25 cellular contexts compared by ENCODE assay signal in the genomic region with DNA sequence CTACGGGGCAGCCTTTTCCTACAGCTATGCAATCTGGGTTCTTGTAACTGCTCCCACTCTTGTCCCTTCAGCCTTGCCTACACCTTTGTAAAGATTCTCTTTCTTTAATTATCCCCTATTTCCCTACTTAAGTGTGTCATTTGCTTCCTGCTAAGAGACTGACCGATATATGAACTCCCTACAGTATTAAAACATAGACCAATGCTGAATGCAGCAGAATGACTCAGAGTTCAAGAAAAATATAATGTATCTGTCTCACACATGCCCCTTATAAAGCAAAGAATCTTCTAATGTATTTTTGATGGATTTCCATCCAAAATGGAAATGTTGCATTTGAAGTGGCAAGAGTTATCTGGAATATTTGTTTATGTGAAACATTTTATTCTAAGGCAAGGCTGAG.
"Had no signal": no experiment of that assay in that cellular context is flagged by ENCODE, and none has a peak within 500 bp of the region (broad histone marks: within the 10 kb centered on the region; RNA-seq: fewer than 3 reads in every experiment).

No MANE protein-coding gene starts in this region.

- H3K27ac Mint-ChIP-seq: activated naive CD4-positive, alpha-beta T cell treated with anti-CD3 and anti-CD28 coated beads, Interleukin-2, amount 10 ng/mL, durations not matched to agents 7 days and 5 days; activated T-cell treated with anti-CD3 and anti-CD28 coated beads, Interleukin-2, amount 50 U/mL, for 72 hours; brain; nephron progenitor cell; WTC11 had no signal

- H3K4me1 Mint-ChIP-seq: activated naive CD4-positive, alpha-beta T cell treated with anti-CD3 and anti-CD28 coated beads, Interleukin-2, amount 10 ng/mL, durations not matched to agents 7 days and 5 days; brain; WTC11 had no signal

- ATAC-seq: activated T-cell treated with anti-CD3 and anti-CD28 coated beads, Interleukin-2, amount 50 U/mL, for 72 hours; esophagus mucosa; gastrocnemius medialis; left cardiac atrium; stimulated activated naive CD8-positive, alpha-beta T cell treated with anti-CD3 and anti-CD28 coated beads, Interleukin-15, Interleukin-2, amounts not matched to agents 100 U/mL and 50 U/mL, for 24 hours; upper lobe of right lung; WTC11 had no signal

- H3K9me3 ChIP-seq: gastrocnemius medialis, heart left ventricle, thyroid gland, upper lobe of right lung had no signal

- H3K4me3 Mint-ChIP-seq: activated naive CD4-positive, alpha-beta T cell treated with anti-CD3 and anti-CD28 coated beads, Interleukin-2, amount 10 ng/mL, durations not matched to agents 7 days and 5 days; activated T-cell treated with anti-CD3 and anti-CD28 coated beads, Interleukin-2, amount 50 U/mL, for 72 hours; brain; nephron progenitor cell; WTC11 had no signal

- H3K4me1 ChIP-seq: gastrocnemius medialis, spleen, thyroid gland, upper lobe of right lung had no signal

- H3K36me3 Mint-ChIP-seq: activated naive CD4-positive, alpha-beta T cell treated with anti-CD3 and anti-CD28 coated beads, Interleukin-2, amount 10 ng/mL, durations not matched to agents 7 days and 5 days; brain; WTC11 had no signal

- DNase-seq: activated CD4-positive, alpha-beta T cell treated with anti-CD3 and anti-CD28 coated beads, Interleukin-2, amount 50 U/mL, for 4 hours; activated CD8-positive, alpha-beta memory T cell treated with anti-CD3 and anti-CD28 coated beads, Interleukin-2, amount 50 U/mL, for 48 hours; activated effector memory CD4-positive, alpha-beta T cell treated with Interleukin-2 at 50 U/mL for 16 hours; activated naive CD4-positive, alpha-beta T cell treated with anti-CD3 and anti-CD28 coated beads, Interleukin-2, amount 10 ng/mL, durations not matched to agents 7 days and 5 days; activated T-cell treated with anti-CD3 and anti-CD28 coated beads, Interleukin-2, amount 50 U/mL, for 72 hours; dermis blood vessel endothelial cell; effector memory CD4-positive, alpha-beta T cell; gastrocnemius medialis; heart left ventricle; islet precursor cell; left cardiac atrium; nephron progenitor cell; occipital lobe; posterior cingulate gyrus; retina; spleen; stimulated activated CD4-positive, alpha-beta T cell treated with anti-CD3 and anti-CD28 coated beads, Interleukin-4, amount 100 ng/mL, for 24 hours; stimulated activated naive CD8-positive, alpha-beta T cell treated with anti-CD3 and anti-CD28 coated beads, Interleukin-15, Interleukin-2, amounts not matched to agents 100 U/mL and 50 U/mL, for 24 hours; substantia nigra; T-helper 9 cell; thyroid gland; upper lobe of right lung had no signal

- H3K27me3 ChIP-seq: gastrocnemius medialis, heart left ventricle, spleen, thyroid gland, upper lobe of right lung had no signal

- H3K36me3 ChIP-seq: gastrocnemius medialis, heart left ventricle, spleen, thyroid gland, upper lobe of right lung had no signal

- H3K27me3 Mint-ChIP-seq: activated naive CD4-positive, alpha-beta T cell treated with anti-CD3 and anti-CD28 coated beads, Interleukin-2, amount 10 ng/mL, durations not matched to agents 7 days and 5 days had no signal

- H3K27ac ChIP-seq: gastrocnemius medialis, heart left ventricle, spleen, thyroid gland, upper lobe of right lung had no signal

- H3K4me3 ChIP-seq: gastrocnemius medialis, heart left ventricle, spleen, thyroid gland, upper lobe of right lung had no signal
